In the genomic region with DNA sequence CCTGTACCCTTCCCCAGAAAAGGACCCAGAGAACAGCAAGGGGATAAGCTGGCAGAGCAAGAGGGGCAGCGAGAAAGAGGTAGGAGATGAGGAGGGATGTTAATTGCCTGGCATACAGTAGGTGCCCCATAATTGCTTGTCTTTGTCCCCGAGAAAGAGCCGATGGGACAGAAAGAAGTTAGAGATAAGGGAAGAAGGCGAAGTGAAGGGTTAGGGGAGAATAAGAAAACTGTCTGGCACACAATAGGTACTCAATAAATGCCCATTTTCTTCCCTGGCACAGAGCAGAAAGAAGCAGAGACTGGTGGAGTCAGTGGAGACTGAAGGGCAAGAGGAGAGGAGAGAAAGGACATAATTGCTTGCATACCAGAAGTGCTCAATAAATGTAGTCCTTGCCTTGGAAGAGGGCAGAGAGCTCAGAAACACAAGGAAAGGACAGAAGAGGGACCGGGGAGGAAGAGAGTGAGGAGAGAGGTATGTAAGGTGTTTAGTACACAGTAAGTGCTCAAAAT, we compare ENCODE assay signal across 30 cellular contexts. TPM values are rescaled to one million over a fixed set of nuclear protein-coding genes. Genes with fewer than 3 reads are reported as not detected.
"Had no signal": no experiment of that assay in that cellular context is flagged by ENCODE, and none has a peak within 500 bp of the region (broad histone marks: within the 10 kb centered on the region; RNA-seq: fewer than 3 reads in every experiment).

No MANE protein-coding gene starts in this region.

- H3K9me3 ChIP-seq: body of pancreas, left lung, sigmoid colon, tibial artery had no signal

- H3K27ac Mint-ChIP-seq: activated B cell treated with CpG ODN at 0.5 μM for 24 hours; activated CD4-positive, alpha-beta T cell treated with anti-CD3 and anti-CD28 coated beads for 36 hours; activated naive CD4-positive, alpha-beta T cell treated with anti-CD3 and anti-CD28 coated beads, Interleukin-2, amount 10 ng/mL, durations not matched to agents 7 days and 5 days; immature natural killer cell; mesothelial cell of epicardium; natural killer cell treated with Interleukin-12 subunit alpha and Interleukin-12 subunit beta and Interleukin-15 and Interleukin-18, amount 100 ng/mL, for 72 hours had no signal

- H3K4me3 Mint-ChIP-seq: activated B cell treated with CpG ODN at 0.5 μM for 24 hours; activated CD4-positive, alpha-beta T cell treated with anti-CD3 and anti-CD28 coated beads for 36 hours; activated naive CD4-positive, alpha-beta T cell treated with anti-CD3 and anti-CD28 coated beads, Interleukin-2, amount 10 ng/mL, durations not matched to agents 7 days and 5 days; activated T-cell treated with anti-CD3 and anti-CD28 coated beads, Interleukin-2, amount 50 U/mL, for 4 hours; immature natural killer cell; mesothelial cell of epicardium; natural killer cell treated with Interleukin-12 subunit alpha and Interleukin-12 subunit beta and Interleukin-15 and Interleukin-18, amount 100 ng/mL, for 72 hours had no signal

- H3K79me2 ChIP-seq: hepatocyte had no signal

- ATAC-seq: activated CD4-positive, alpha-beta T cell treated with anti-CD3 and anti-CD28 coated beads for 36 hours; activated T-cell treated with anti-CD3 and anti-CD28 coated beads, Interleukin-2, amount 50 U/mL, for 4 hours; body of pancreas; foreskin keratinocyte; left lung; natural killer cell treated with Interleukin-12 subunit alpha and Interleukin-12 subunit beta and Interleukin-15 and Interleukin-18, amount 100 ng/mL, for 72 hours; SK-N-SH treated with all-trans-retinoic acid at 6 μM for 48 hours had no signal

- H3K4me2 ChIP-seq: hepatocyte had no signal

- H3K4me3 ChIP-seq: body of pancreas, hepatocyte, left lung, sigmoid colon, tibial artery had no signal

- H3K27me3 Mint-ChIP-seq: activated B cell treated with CpG ODN at 0.5 μM for 24 hours; activated CD4-positive, alpha-beta T cell treated with anti-CD3 and anti-CD28 coated beads for 36 hours had no signal

- H3K27ac ChIP-seq: body of pancreas, foreskin keratinocyte, hepatocyte, left lung, sigmoid colon, tibial artery had no signal

- H3K27me3 ChIP-seq: body of pancreas, left lung had no signal

- H3K36me3 ChIP-seq: left lung had no signal

- DNase-seq: activated B cell treated with CpG ODN at 0.5 μM for 24 hours; activated CD4-positive, alpha-beta T cell treated with anti-CD3 and anti-CD28 coated beads for 36 hours; activated CD4-positive, alpha-beta T cell treated with anti-CD3 and anti-CD28 coated beads, Interleukin-2, amount 50 U/mL, for 48 hours; activated CD8-positive, alpha-beta memory T cell treated with anti-CD3 and anti-CD28 coated beads, Interleukin-2, amount 50 U/mL, for 48 hours; activated naive CD4-positive, alpha-beta T cell treated with anti-CD3 and anti-CD28 coated beads, Interleukin-2, amount 10 ng/mL, durations not matched to agents 7 days and 5 days; activated T-cell treated with anti-CD3 and anti-CD28 coated beads, Interleukin-2, amount 50 U/mL, for 4 hours; anterior cingulate cortex; body of pancreas; effector CD4-positive, alpha-beta T cell; foreskin keratinocyte; immature natural killer cell; mammary epithelial cell; occipital lobe; stimulated activated CD4-positive, alpha-beta T cell treated with anti-CD3 and anti-CD28 coated beads, Interleukin-4, amount 100 ng/mL, for 1 hour; stimulated activated naive CD4-positive, alpha-beta T cell treated with Interleukin-2 at 50 U/mL for 16 hours; T-helper 9 cell; tibial artery had no signal

- H3K9me3 Mint-ChIP-seq: activated B cell treated with CpG ODN at 0.5 μM for 24 hours; activated naive CD4-positive, alpha-beta T cell treated with anti-CD3 and anti-CD28 coated beads, Interleukin-2, amount 10 ng/mL, durations not matched to agents 7 days and 5 days; activated T-cell treated with anti-CD3 and anti-CD28 coated beads, Interleukin-2, amount 50 U/mL, for 4 hours; mesothelial cell of epicardium; natural killer cell treated with Interleukin-12 subunit alpha and Interleukin-12 subunit beta and Interleukin-15 and Interleukin-18, amount 100 ng/mL, for 72 hours had no signal

- H3K4me1 ChIP-seq: foreskin keratinocyte, sigmoid colon, tibial artery had no signal

- H2AFZ ChIP-seq: hepatocyte had no signal

- H3K36me3 Mint-ChIP-seq: activated naive CD4-positive, alpha-beta T cell treated with anti-CD3 and anti-CD28 coated beads, Interleukin-2, amount 10 ng/mL, durations not matched to agents 7 days and 5 days; natural killer cell treated with Interleukin-12 subunit alpha and Interleukin-12 subunit beta and Interleukin-15 and Interleukin-18, amount 100 ng/mL, for 72 hours had no signal

RNA-seq across cellular contexts. Expression of gene GARIN5A, which starts 18.4 kb away (rescaled TPM):
- total RNA-seq: urinary bladder had no signal

RNA-seq across cellular contexts. Expression of gene ASPDH, which starts 18.6 kb away (rescaled TPM):
- total RNA-seq: activated B cell treated with CpG ODN at 0.5 μM for 24 hours; activated CD4-positive, alpha-beta T cell treated with anti-CD3 and anti-CD28 coated beads for 36 hours; activated CD8-positive, alpha-beta memory T cell treated with anti-CD3 and anti-CD28 coated beads for 36 hours; activated T-cell treated with anti-CD3 and anti-CD28 coated beads, Interleukin-2, amount 50 U/mL, for 4 hours; body of pancreas; cardiac septum; chondrocyte; foreskin keratinocyte; kidney epithelial cell; left lung; mammary epithelial cell; mesothelial cell of epicardium; natural killer cell treated with Interleukin-12 subunit alpha and Interleukin-12 subunit beta and Interleukin-15 and Interleukin-18, amount 100 ng/mL, for 72 hours; renal cortical epithelial cell; sigmoid colon; urinary bladder had no signal
- polyA plus RNA-seq: esophagus, foreskin keratinocyte, immature natural killer cell, mammary epithelial cell, sigmoid colon, urinary bladder had no signal
